30 cellular contexts compared by ENCODE assay signal in genomic region chr4:67614186-67614585, GRCh38. TPM values are rescaled to one million over a fixed set of nuclear protein-coding genes. Genes with fewer than 3 reads are reported as not detected.
"Had no signal": no experiment of that assay in that cellular context is flagged by ENCODE, and none has a peak within 500 bp of the region (broad histone marks: within the 10 kb centered on the region; RNA-seq: fewer than 3 reads in every experiment).

No MANE protein-coding gene starts in this region.

- FAIRE-seq: urothelium cell line had no signal

- H3K27me3 ChIP-seq: stomach, suprapubic skin, testis, thyroid gland, tibial artery, tibial nerve, transverse colon, upper lobe of left lung, upper lobe of right lung, uterus, vagina had no signal

- H3K4me3 ChIP-seq: stomach, suprapubic skin, testis, thoracic aorta, thyroid gland, tibial artery, tibial nerve, transverse colon, upper lobe of left lung, upper lobe of right lung, uterus, vagina had no signal

- H3K27ac Mint-ChIP-seq: stimulated activated effector memory CD8-positive, alpha-beta T cell treated with anti-CD3 and anti-CD28 coated beads, Interleukin-12 subunit alpha, Interleukin-12 subunit beta, amount 100 ng/mL, for 72 hours; stimulated activated naive B cell treated with anti-CD40 and anti-IgM and Interleukin-4, amounts not matched to agents 10 μg/mL and 1 μg/mL and 100 μg/mL, for 72 hours; stimulated activated naive CD8-positive, alpha-beta T cell treated with anti-CD3 and anti-CD28 coated beads, Interleukin-15, amount 100 ng/mL, for 72 hours; type B pancreatic cell had no signal

- H3K4me1 Mint-ChIP-seq: stimulated activated effector memory CD8-positive, alpha-beta T cell treated with anti-CD3 and anti-CD28 coated beads, Interleukin-12 subunit alpha, Interleukin-12 subunit beta, amount 100 ng/mL, for 72 hours; stimulated activated naive CD8-positive, alpha-beta T cell treated with anti-CD3 and anti-CD28 coated beads, Interleukin-15, amount 100 ng/mL, for 72 hours had no signal

- H3K27me3 Mint-ChIP-seq: stimulated activated memory B cell treated with anti-CD40 and anti-IgM and Interleukin-4, amounts not matched to agents 10 μg/mL and 1 μg/mL and 100 μg/mL, for 72 hours; stimulated activated naive B cell treated with anti-CD40 and anti-IgM and Interleukin-4, amounts not matched to agents 10 μg/mL and 1 μg/mL and 100 μg/mL, for 72 hours; stimulated activated naive CD8-positive, alpha-beta T cell treated with anti-CD3 and anti-CD28 coated beads, Interleukin-15, amount 100 ng/mL, for 72 hours; stimulated activated naive CD8-positive, alpha-beta T cell treated with anti-CD3 and anti-CD28 coated beads, Interleukin-15, Interleukin-2, amounts not matched to agents 100 ng/mL and 50 ng/mL, for 24 hours; type B pancreatic cell had no signal

- H3K4me1 ChIP-seq: stomach, suprapubic skin, testis, thyroid gland, tibial artery, tibial nerve, transverse colon, upper lobe of left lung, upper lobe of right lung, uterus, vagina had no signal

- H3K27ac ChIP-seq: stomach, suprapubic skin, testis, thoracic aorta, thyroid gland, tibial artery, tibial nerve, transverse colon, upper lobe of left lung, upper lobe of right lung, uterus, vagina had no signal

- H3K9me3 ChIP-seq: testis, thoracic aorta, thyroid gland, upper lobe of left lung, upper lobe of right lung, uterus, vagina had no signal

- H3K4me3 Mint-ChIP-seq: stimulated activated effector memory CD8-positive, alpha-beta T cell treated with anti-CD3 and anti-CD28 coated beads, Interleukin-12 subunit alpha, Interleukin-12 subunit beta, amount 100 ng/mL, for 72 hours; stimulated activated memory B cell treated with anti-CD40 and anti-IgM and Interleukin-4, amounts not matched to agents 10 μg/mL and 1 μg/mL and 100 μg/mL, for 72 hours; stimulated activated naive B cell treated with anti-CD40 and anti-IgM and Interleukin-4, amounts not matched to agents 10 μg/mL and 1 μg/mL and 100 μg/mL, for 72 hours; stimulated activated naive CD8-positive, alpha-beta T cell treated with anti-CD3 and anti-CD28 coated beads, Interleukin-15, amount 100 ng/mL, for 72 hours; stimulated activated naive CD8-positive, alpha-beta T cell treated with anti-CD3 and anti-CD28 coated beads, Interleukin-15, Interleukin-2, amounts not matched to agents 100 ng/mL and 50 ng/mL, for 24 hours; type B pancreatic cell had no signal

- ATAC-seq: stimulated activated effector memory CD8-positive, alpha-beta T cell treated with anti-CD3 and anti-CD28 coated beads, Interleukin-12 subunit alpha, Interleukin-12 subunit beta, amount 100 ng/mL, for 72 hours; stimulated activated memory B cell treated with anti-CD40 and anti-IgM and Interleukin-4, amounts not matched to agents 10 μg/mL and 1 μg/mL and 100 μg/mL, for 72 hours; stimulated activated naive B cell treated with anti-CD40 and anti-IgM and Interleukin-4, amounts not matched to agents 10 μg/mL and 1 μg/mL and 100 μg/mL, for 72 hours; stimulated activated naive CD8-positive, alpha-beta T cell treated with anti-CD3 and anti-CD28 coated beads, Interleukin-15, amount 100 ng/mL, for 72 hours; stimulated activated naive CD8-positive, alpha-beta T cell treated with anti-CD3 and anti-CD28 coated beads, Interleukin-15, Interleukin-2, amounts not matched to agents 100 U/mL and 50 U/mL, for 24 hours; upper lobe of right lung had no signal

- DNase-seq: stimulated activated CD4-positive, alpha-beta T cell treated with anti-CD3 and anti-CD28 coated beads, Interleukin-2, amount 100 ng/mL, for 48 hours; stimulated activated CD4-positive, alpha-beta T cell treated with anti-CD3 and anti-CD28 coated beads, Interleukin-4, amount 100 ng/mL, for 1 hour; stimulated activated CD4-positive, alpha-beta T cell treated with anti-CD3 and anti-CD28 coated beads, Interleukin-4, amount 100 ng/mL, for 24 hours; stimulated activated CD4-positive, alpha-beta T cell treated with anti-CD3 and anti-CD28 coated beads, Interleukin-4, amount 100 ng/mL, for 4 hours; stimulated activated CD8-positive, alpha-beta memory T cell treated with anti-CD3 and anti-CD28 coated beads, Interleukin-4, amount 100 ng/mL, for 48 hours; stimulated activated naive B cell treated with anti-CD40 and anti-IgM and Interleukin-4, amounts not matched to agents 10 μg/mL and 1 μg/mL and 100 μg/mL, for 72 hours; stimulated activated naive CD4-positive, alpha-beta T cell; stimulated activated naive CD4-positive, alpha-beta T cell treated with Interleukin-2 at 50 U/mL for 16 hours; stimulated activated naive CD8-positive, alpha-beta T cell treated with anti-CD3 and anti-CD28 coated beads, Interleukin-15, amount 100 ng/mL, for 72 hours; stimulated activated naive CD8-positive, alpha-beta T cell treated with anti-CD3 and anti-CD28 coated beads, Interleukin-15, Interleukin-2, amounts not matched to agents 100 U/mL and 50 U/mL, for 24 hours; stomach; substantia nigra; testis; thyroid gland; tibial artery; transverse colon; trophoblast cell; upper lobe of left lung; upper lobe of right lung; uterus had no signal

- H3K36me3 ChIP-seq: uterus had no signal

RNA-seq across cellular contexts. Expression of gene STAP1, which starts 55.7 kb away (rescaled TPM):
- total RNA-seq: temporal lobe, thyroid gland, vagina had no signal
